In the genomic region with DNA sequence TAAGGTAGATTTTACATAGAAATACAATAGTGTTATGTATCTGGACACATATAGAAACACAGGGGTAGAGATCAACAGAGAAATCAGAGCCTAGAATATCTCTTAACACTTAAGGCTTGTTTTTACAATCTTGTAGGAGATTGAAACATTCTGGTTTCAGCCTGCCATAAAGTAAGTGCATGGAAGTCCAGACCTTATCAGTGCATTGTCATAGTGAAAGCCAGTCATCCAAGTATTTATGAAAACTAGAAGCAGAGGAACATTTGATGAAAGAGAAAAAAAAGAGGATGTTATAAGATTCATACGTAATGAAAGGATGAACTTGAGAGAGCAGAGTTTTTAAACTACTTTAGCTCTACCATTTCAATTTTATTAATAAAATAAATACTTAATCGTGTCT, we compare ENCODE assay signal across 28 cellular contexts.
"Had no signal": no experiment of that assay in that cellular context is flagged by ENCODE, and none has a peak within 500 bp of the region (broad histone marks: within the 10 kb centered on the region; RNA-seq: fewer than 3 reads in every experiment).

No MANE protein-coding gene starts in this region.

- H3K4me3 ChIP-seq: colonic mucosa, coronary artery, dorsolateral prefrontal cortex, esophagus muscularis mucosa, esophagus squamous epithelium, gastrocnemius medialis, gastroesophageal sphincter, heart left ventricle, heart right ventricle had no signal

- H3K4me1 ChIP-seq: colonic mucosa, esophagus muscularis mucosa, esophagus squamous epithelium, foreskin keratinocyte, gastrocnemius medialis, gastroesophageal sphincter, heart left ventricle, heart right ventricle had no signal

- H3K27me3 ChIP-seq: colonic mucosa, esophagus muscularis mucosa, esophagus squamous epithelium, foreskin keratinocyte, gastrocnemius medialis, gastroesophageal sphincter, heart left ventricle had no signal

- FAIRE-seq: colon, endometrium, endothelial cell of umbilical vein, frontal cortex had no signal

- H3K27me3 Mint-ChIP-seq: dendritic cell treated with granulocyte-macrophage colony-stimulating factor and Interleukin-4, amounts not matched to agents 40 ng/mL and 50 ng/mL, for 4 days; effector memory CD8-positive, alpha-beta T cell had no signal

- H3K27ac Mint-ChIP-seq: dendritic cell treated with granulocyte-macrophage colony-stimulating factor and Interleukin-4, amounts not matched to agents 40 ng/mL and 50 ng/mL, for 4 days; effector memory CD8-positive, alpha-beta T cell; endodermal cell had no signal

- H3K27ac ChIP-seq: colonic mucosa, coronary artery, dorsolateral prefrontal cortex, epithelial cell of prostate, esophagus muscularis mucosa, esophagus squamous epithelium, foreskin keratinocyte, gastrocnemius medialis, gastroesophageal sphincter, heart left ventricle, heart right ventricle had no signal

- H3K36me3 ChIP-seq: colonic mucosa, esophagus muscularis mucosa, esophagus squamous epithelium, gastrocnemius medialis, gastroesophageal sphincter, heart left ventricle, heart right ventricle had no signal

- DNase-seq: colonic mucosa; cortex of kidney; dermis blood vessel endothelial cell; dorsolateral prefrontal cortex; effector CD4-positive, alpha-beta T cell; effector CD8-positive, alpha-beta T cell; effector memory CD4-positive, alpha-beta T cell; effector memory CD8-positive, alpha-beta T cell; endodermal cell; erythroblast; esophagus squamous epithelium; foreskin fibroblast; foreskin keratinocyte; foreskin melanocyte; gastrocnemius medialis; head of caudate nucleus; heart left ventricle; heart right ventricle had no signal

- H3K4me3 Mint-ChIP-seq: dendritic cell treated with granulocyte-macrophage colony-stimulating factor and Interleukin-4, amounts not matched to agents 40 ng/mL and 50 ng/mL, for 4 days; effector memory CD8-positive, alpha-beta T cell; endodermal cell had no signal

- ATAC-seq: effector memory CD8-positive, alpha-beta T cell; esophagus mucosa; foreskin keratinocyte; gastrocnemius medialis; gastroesophageal sphincter; heart left ventricle; heart right ventricle had no signal

- H3K9me3 ChIP-seq: colonic mucosa, gastrocnemius medialis had no signal
